ENCODE assay signal across 1 cellular context in the genomic region with DNA sequence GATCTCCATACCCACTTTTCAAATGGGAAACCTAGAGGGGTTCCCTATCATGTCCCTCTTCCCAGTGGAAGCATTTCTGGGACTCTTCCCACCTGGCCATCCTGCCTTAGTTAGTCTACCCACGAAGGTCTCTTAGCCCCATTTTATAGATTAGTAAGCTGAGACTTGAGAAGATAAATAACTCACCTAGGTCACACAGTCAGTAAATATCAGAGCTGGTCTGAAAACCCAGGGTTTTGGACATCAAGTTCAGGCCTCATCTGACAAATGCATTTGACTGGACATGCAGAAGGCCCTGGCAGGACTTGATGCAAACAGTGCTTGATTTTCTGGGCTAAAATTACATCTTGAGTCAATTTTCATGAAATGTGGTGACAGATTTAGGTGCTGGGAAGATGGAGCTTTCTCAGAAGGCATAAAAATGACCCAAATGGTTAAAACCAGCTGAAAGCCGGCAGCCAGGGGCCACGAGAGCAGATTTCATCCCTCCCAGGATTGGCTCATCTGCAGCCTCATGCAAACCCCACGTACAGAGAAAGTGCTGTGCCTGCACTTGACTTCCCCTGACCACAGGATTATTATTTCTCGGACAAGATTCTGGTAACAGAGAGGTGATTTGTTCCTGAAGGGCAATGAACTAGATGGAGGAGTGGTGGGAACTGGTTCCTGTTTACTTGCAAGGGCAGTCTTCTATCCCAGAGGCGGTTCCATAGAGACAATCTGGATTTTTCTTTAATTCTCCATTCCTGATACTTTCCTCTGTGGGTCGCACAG.
TF ChIP-seq lines count a peak whose summit lies in the region.

No MANE protein-coding gene starts in this region.

TF ChIP-seq in K562, 482 proteins besides CTCF, POLR2A, EP300 and RAD21:
- TF ChIP-seq ZNF175 (CRISPR knock-in tag; IDR thresholded peaks at IDR 0.05; ENCODE audit: low read depth) = no peak
- TF ChIP-seq CHD4 (IDR thresholded peaks at IDR 0.05; ENCODE audit: insufficient read depth, insufficient replicate concordance, low read depth, low read length, poor library complexity, severe bottlenecking) = peak; percentile 44
- TF ChIP-seq, protein P1, sequence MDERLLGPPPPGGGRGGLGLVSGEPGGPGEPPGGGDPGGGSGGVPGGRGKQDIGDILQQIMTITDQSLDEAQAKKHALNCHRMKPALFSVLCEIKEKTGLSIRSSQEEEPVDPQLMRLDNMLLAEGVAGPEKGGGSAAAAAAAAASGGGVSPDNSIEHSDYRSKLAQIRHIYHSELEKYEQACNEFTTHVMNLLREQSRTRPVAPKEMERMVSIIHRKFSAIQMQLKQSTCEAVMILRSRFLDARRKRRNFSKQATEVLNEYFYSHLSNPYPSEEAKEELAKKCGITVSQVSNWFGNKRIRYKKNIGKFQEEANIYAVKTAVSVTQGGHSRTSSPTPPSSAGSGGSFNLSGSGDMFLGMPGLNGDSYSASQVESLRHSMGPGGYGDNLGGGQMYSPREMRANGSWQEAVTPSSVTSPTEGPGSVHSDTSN (CRISPR knock-in tag; IDR thresholded peaks at IDR 0.05; ENCODE audit: low read depth) = no peak
- TF ChIP-seq, protein P1 (tag; conservative IDR thresholded peaks at IDR 0.05; ENCODE audit: low read depth) = 0 out of 2 replicates have a peak, but pooled peaks have one; percentile 13
- TF ChIP-seq ADNP (tag; IDR thresholded peaks at IDR 0.05) = 0 out of 2 replicates have a peak, but pooled peaks have one; percentile 55
- TF ChIP-seq KDM1A (IDR thresholded peaks at IDR 0.05) = 0 out of 4 replicates have a peak, but pooled peaks have one; percentile 31 to 38
- peak; percentile 42 for TF ChIP-seq MEIS2 (IDR thresholded peaks at IDR 0.05; ENCODE audit: partially characterized antibody)
- TF ChIP-seq, protein P2, sequence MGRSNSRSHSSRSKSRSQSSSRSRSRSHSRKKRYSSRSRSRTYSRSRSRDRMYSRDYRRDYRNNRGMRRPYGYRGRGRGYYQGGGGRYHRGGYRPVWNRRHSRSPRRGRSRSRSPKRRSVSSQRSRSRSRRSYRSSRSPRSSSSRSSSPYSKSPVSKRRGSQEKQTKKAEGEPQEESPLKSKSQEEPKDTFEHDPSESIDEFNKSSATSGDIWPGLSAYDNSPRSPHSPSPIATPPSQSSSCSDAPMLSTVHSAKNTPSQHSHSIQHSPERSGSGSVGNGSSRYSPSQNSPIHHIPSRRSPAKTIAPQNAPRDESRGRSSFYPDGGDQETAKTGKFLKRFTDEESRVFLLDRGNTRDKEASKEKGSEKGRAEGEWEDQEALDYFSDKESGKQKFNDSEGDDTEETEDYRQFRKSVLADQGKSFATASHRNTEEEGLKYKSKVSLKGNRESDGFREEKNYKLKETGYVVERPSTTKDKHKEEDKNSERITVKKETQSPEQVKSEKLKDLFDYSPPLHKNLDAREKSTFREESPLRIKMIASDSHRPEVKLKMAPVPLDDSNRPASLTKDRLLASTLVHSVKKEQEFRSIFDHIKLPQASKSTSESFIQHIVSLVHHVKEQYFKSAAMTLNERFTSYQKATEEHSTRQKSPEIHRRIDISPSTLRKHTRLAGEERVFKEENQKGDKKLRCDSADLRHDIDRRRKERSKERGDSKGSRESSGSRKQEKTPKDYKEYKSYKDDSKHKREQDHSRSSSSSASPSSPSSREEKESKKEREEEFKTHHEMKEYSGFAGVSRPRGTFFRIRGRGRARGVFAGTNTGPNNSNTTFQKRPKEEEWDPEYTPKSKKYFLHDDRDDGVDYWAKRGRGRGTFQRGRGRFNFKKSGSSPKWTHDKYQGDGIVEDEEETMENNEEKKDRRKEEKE (IDR thresholded peaks at IDR 0.05; ENCODE audit: borderline replicate concordance in 1 of 2, control insufficient read depth in 1 of 2, low read depth in 2 of 2, low read length in 1 of 2) = no peak
- no peak for TF ChIP-seq ZNF253 (CRISPR knock-in tag; conservative IDR thresholded peaks at IDR 0.05)
- no peak for TF ChIP-seq SNIP1 (IDR thresholded peaks at IDR 0.05; ENCODE audit: low read depth)
- TF ChIP-seq BCOR (IDR thresholded peaks at IDR 0.05) = peak; percentile 69
- TF ChIP-seq HDAC2 (IDR thresholded peaks at IDR 0.05) = peak; percentile 46; the same call in 1 of the 2 replicates
- peak; percentile 81 for TF ChIP-seq RBM25 (IDR thresholded peaks at IDR 0.05; ENCODE audit: low read depth, low read length, severe bottlenecking)
